In genomic region chr2:112480540-112481049, GRCh38 we compare ENCODE assay signal across 8 cellular contexts. TPM values are rescaled to one million over a fixed set of nuclear protein-coding genes. Genes with fewer than 3 reads are reported as not detected.
A peak's percentile ranks its signal among the peaks of the same experiment; 100 is the strongest.
DNase-seq lines count a peak whose midpoint lies in the region; ATAC-seq, FAIRE-seq and TF ChIP-seq lines count a peak whose summit lies in the region.

No MANE protein-coding gene starts in this region.

- no peak for ATAC-seq in CD4-positive, CD25-positive, alpha-beta regulatory T cell (ENCODE audit: low read depth in 2 of 2)
- peak; percentile 18 to 23 for ATAC-seq in stimulated activated naive B cell treated with anti-CD40 and anti-IgM and Interleukin-4, amounts not matched to agents 10 μg/mL and 1 μg/mL and 100 μg/mL, for 72 hours (replicated peaks)

- no peaks in the 10 kb centered on the region for H3K27me3 ChIP-seq in CD4-positive, CD25-positive, alpha-beta regulatory T cell (ENCODE audit: control insufficient read depth, insufficient read depth, low read length)
- H3K27me3 ChIP-seq in keratinocyte (ENCODE audit: control insufficient read depth, extremely low read depth, insufficient read depth, low read length), result no peaks in the 10 kb centered on the region

- peak overlapping the region; percentile 83 to 97 (median 92) for H3K27ac Mint-ChIP-seq in CD4-positive, CD25-positive, alpha-beta regulatory T cell
- peak overlapping the region; percentile 89 to 99 (median 98) for H3K27ac Mint-ChIP-seq in IgD-negative memory B cell
- peak overlapping the region; percentile 97 for H3K27ac Mint-ChIP-seq in stimulated activated naive B cell treated with anti-CD40 and anti-IgM and Interleukin-4, amounts not matched to agents 10 μg/mL and 1 μg/mL and 100 μg/mL, for 72 hours

- peak overlapping the region; percentile 94 for H3K4me3 ChIP-seq in CD4-positive, CD25-positive, alpha-beta regulatory T cell (ENCODE audit: low read depth, low read length)
- peak overlapping the region in 2 of 3 experiments; percentile 17 to 77 for H3K4me3 ChIP-seq in keratinocyte (ENCODE audit: control insufficient read depth in 2 of 3, extremely low read depth in 1 of 3, insufficient read depth in 2 of 3, low read depth in 1 of 3, low read length in 3 of 3)

- H3K4me1 ChIP-seq in CD4-positive, CD25-positive, alpha-beta regulatory T cell (ENCODE audit: control insufficient read depth, insufficient read depth, low read length, poor library complexity, severe bottlenecking), result peaks cover 30% of the 10 kb centered on the region
- H3K4me1 ChIP-seq in keratinocyte (ENCODE audit: control insufficient read depth, extremely low read depth, insufficient read depth, low read length), result peaks cover 16% of the 10 kb centered on the region

- peak overlapping the region; percentile 96 to 99 (median 98) for H3K4me3 Mint-ChIP-seq in CD4-positive, CD25-positive, alpha-beta regulatory T cell
- H3K4me3 Mint-ChIP-seq in IgD-negative memory B cell, result peak overlapping the region; percentile 97 to 99 (median 98)
- peak overlapping the region; percentile 97 to 98 for H3K4me3 Mint-ChIP-seq in stimulated activated naive B cell treated with anti-CD40 and anti-IgM and Interleukin-4, amounts not matched to agents 10 μg/mL and 1 μg/mL and 100 μg/mL, for 72 hours

- no peak overlapping the region for H3K9ac ChIP-seq in keratinocyte (ENCODE audit: control insufficient read depth, extremely low read depth, insufficient read depth, low read length)

- peak overlapping the region; percentile 90 for H2AFZ ChIP-seq in keratinocyte (ENCODE audit: control insufficient read depth, low read length)

- H3K4me2 ChIP-seq in keratinocyte (ENCODE audit: control insufficient read depth, extremely low read depth, insufficient read depth, low read depth, low read length), result peak overlapping the region; percentile 98

- dilution Hi-C loops in keratinocyte (cut with MboI; ENCODE audit: extremely low pct_ligation_motif_present, low sequenced_read_pairs), result no loop called here

- H3K9me3 ChIP-seq in CD4-positive, CD25-positive, alpha-beta regulatory T cell (ENCODE audit: control insufficient read depth in 2 of 2, low read length in 2 of 2), result no peaks in the 10 kb centered on the region
- no peaks in the 10 kb centered on the region for H3K9me3 ChIP-seq in keratinocyte (ENCODE audit: control insufficient read depth, low read depth, low read length)

- no peaks in the 10 kb centered on the region for H3K36me3 Mint-ChIP-seq in CD4-positive, CD25-positive, alpha-beta regulatory T cell
- H3K36me3 Mint-ChIP-seq in IgD-negative memory B cell, result peaks cover 2% of the 10 kb centered on the region
- H3K36me3 Mint-ChIP-seq in stimulated activated naive B cell treated with anti-CD40 and anti-IgM and Interleukin-4, amounts not matched to agents 10 μg/mL and 1 μg/mL and 100 μg/mL, for 72 hours, result peaks cover 9 to 10% of the 10 kb centered on the region in 2 donors

- peaks cover 15 to 33% (median 23%) of the 10 kb centered on the region in 4 donors for H3K4me1 Mint-ChIP-seq in CD4-positive, CD25-positive, alpha-beta regulatory T cell
- H3K4me1 Mint-ChIP-seq in IgD-negative memory B cell, result peaks cover 12 to 23% (median 19%) of the 10 kb centered on the region in 3 donors
- H3K4me1 Mint-ChIP-seq in stimulated activated naive B cell treated with anti-CD40 and anti-IgM and Interleukin-4, amounts not matched to agents 10 μg/mL and 1 μg/mL and 100 μg/mL, for 72 hours, result peaks cover 23 to 35% of the 10 kb centered on the region in 2 donors

- no peak for FAIRE-seq in keratinocyte (lab: Jason Lieb, UNC)

- TF ChIP-seq CTCF in keratinocyte (optimal IDR thresholded peaks at IDR 0.05 in 1 of 3, IDR thresholded peaks at IDR 0.05 in 1 of 3, conservative IDR thresholded peaks at IDR 0.05 in 1 of 3; ENCODE audit: extremely low read depth in 1 of 3, insufficient read depth in 2 of 3, low read length in 3 of 3), result peak in 1 of 3 experiments; percentile 46

- no peaks in the 10 kb centered on the region for H3K36me3 ChIP-seq in CD4-positive, CD25-positive, alpha-beta regulatory T cell (ENCODE audit: control insufficient read depth, insufficient read depth, low read length)
- peaks cover under 1 to 3% of the 10 kb centered on the region in 2 experiments for H3K36me3 ChIP-seq in keratinocyte (ENCODE audit: control insufficient read depth in 2 of 2, extremely low read depth in 1 of 2, insufficient read depth in 2 of 2, low read length in 2 of 2)

- H4K20me1 ChIP-seq in keratinocyte (ENCODE audit: control insufficient read depth, extremely low read depth, insufficient read depth, low read length), result no peaks in the 10 kb centered on the region

- H3K9me1 ChIP-seq in keratinocyte (ENCODE audit: control insufficient read depth, extremely low read depth, insufficient read depth, low read length), result no peaks in the 10 kb centered on the region

- H3K27me3 Mint-ChIP-seq in CD4-positive, CD25-positive, alpha-beta regulatory T cell, result peaks cover 7% of the 10 kb centered on the region
- peaks cover 2% of the 10 kb centered on the region for H3K27me3 Mint-ChIP-seq in IgD-negative memory B cell
- no peaks in the 10 kb centered on the region for H3K27me3 Mint-ChIP-seq in stimulated activated naive B cell treated with anti-CD40 and anti-IgM and Interleukin-4, amounts not matched to agents 10 μg/mL and 1 μg/mL and 100 μg/mL, for 72 hours

- peak overlapping the region; percentile 80 for H3K27ac ChIP-seq in CD4-positive, CD25-positive, alpha-beta regulatory T cell (ENCODE audit: insufficient read depth, low read length, poor library complexity, severe bottlenecking)
- no peak overlapping the region for H3K27ac ChIP-seq in keratinocyte (ENCODE audit: control insufficient read depth, insufficient read depth, low read length)

- peaks cover 0 to 1% (median 0%) of the 10 kb centered on the region in 7 donors for H3K9me3 Mint-ChIP-seq in CD4-positive, CD25-positive, alpha-beta regulatory T cell
- no peaks in the 10 kb centered on the region for H3K9me3 Mint-ChIP-seq in IgD-negative memory B cell
- H3K9me3 Mint-ChIP-seq in stimulated activated naive B cell treated with anti-CD40 and anti-IgM and Interleukin-4, amounts not matched to agents 10 μg/mL and 1 μg/mL and 100 μg/mL, for 72 hours, result no peaks in the 10 kb centered on the region

- peak; percentile 11 to 41 (median 27) for DNase-seq in CD4-positive, CD25-positive, alpha-beta regulatory T cell
- DNase-seq in activated effector memory CD4-positive, alpha-beta T cell treated with Interleukin-2 at 50 U/mL for 16 hours, result peak; percentile 10
- DNase-seq in keratinocyte (ENCODE audit: low read depth, low spot score) (no peak), amniotic stem cell (lab: John Stamatoyannopoulos, UW) (no peak), C1 segment of cervical spinal cord (lab: John Stamatoyannopoulos, UW) (no peak), D341Med (ENCODE audit: low spot score) (no peak)
- no peak for DNase-seq in stimulated activated naive B cell treated with anti-CD40 and anti-IgM and Interleukin-4, amounts not matched to agents 10 μg/mL and 1 μg/mL and 100 μg/mL, for 72 hours

- H3K79me2 ChIP-seq in keratinocyte (ENCODE audit: control insufficient read depth, insufficient read depth, low read length), result peaks cover 26% of the 10 kb centered on the region

RNA-seq across cellular contexts. Expression of gene TTL, which starts 1.4 kb away (rescaled TPM):
- 32.5 TPM for total RNA-seq in CD4-positive, CD25-positive, alpha-beta regulatory T cell
- 1 to 10 TPM; 2.0 to 6.3 (median 5.0) TPM for polyA plus RNA-seq in CD4-positive, CD25-positive, alpha-beta regulatory T cell
- polyA plus RNA-seq in IgD-negative memory B cell (1.3 TPM), keratinocyte (27.6 to 37.9 TPM (median 28.6 TPM) in 3 replicates)
- 10.4 TPM for polyA plus RNA-seq in keratinocyte (2011; ENCODE audit: low read depth)
- 31.2 and 45.2 TPM in 2 replicates for polyA plus RNA-seq in keratinocyte (2011; cell fraction: cytosol; rRNA removed)
- 37.9 and 39.6 TPM in 2 replicates for polyA plus RNA-seq in keratinocyte (2011; cell fraction: nucleus; rRNA removed)
- polyA plus RNA-seq in keratinocyte (2012; ENCODE audit: low replicate concordance), result 16.8 and 31.0 TPM in 2 replicates
- polyA minus RNA-seq in keratinocyte, result 39.3 to 58.3 TPM (median 44.3 TPM) in 3 replicates
- polyA minus RNA-seq in keratinocyte (2011; cell fraction: cytosol; rRNA and poly(A)+ RNA removed), result 38.8 TPM
- polyA minus RNA-seq in keratinocyte (2011; cell fraction: nucleus; rRNA and poly(A)+ RNA removed), result 19.0 and 43.3 TPM in 2 replicates

RNA-seq across cellular contexts. Expression of gene RGPD8, which starts 47.1 kb away (rescaled TPM):
- 48.1 TPM for total RNA-seq in CD4-positive, CD25-positive, alpha-beta regulatory T cell
- polyA plus RNA-seq in CD4-positive, CD25-positive, alpha-beta regulatory T cell, result 1 to 10 TPM; 1.9 to 3.6 (median 2.3) TPM
- 3.8 TPM for polyA plus RNA-seq in IgD-negative memory B cell
- polyA plus RNA-seq in keratinocyte, result 1.7 to 2.4 TPM (median 1.8 TPM) in 3 replicates
- polyA plus RNA-seq in keratinocyte (2011; ENCODE audit: low read depth), result 4.3 TPM
- 0.53 and 1.1 TPM in 2 replicates for polyA plus RNA-seq in keratinocyte (2011; cell fraction: cytosol; rRNA removed)
- polyA plus RNA-seq in keratinocyte (2011; cell fraction: nucleus; rRNA removed), result 7.9 and 10.0 TPM in 2 replicates
- 1.3 and 1.9 TPM in 2 replicates for polyA plus RNA-seq in keratinocyte (2012; ENCODE audit: low replicate concordance)
- polyA minus RNA-seq in keratinocyte, result 7.3 to 15.7 TPM in 2 of 3 replicates, not detected in the other
- polyA minus RNA-seq in keratinocyte (2011; cell fraction: cytosol; rRNA and poly(A)+ RNA removed), result 2.9 TPM
- polyA minus RNA-seq in keratinocyte (2011; cell fraction: nucleus; rRNA and poly(A)+ RNA removed), result 12.5 and 23.0 TPM in 2 replicates

Comparison
In these comparisons a context has a peak if more than half of its experiments do, and no peak if none do; other contexts are left out.
1. ATAC-seq: peak in stimulated activated naive B cell treated with anti-CD40 and anti-IgM and Interleukin-4, amounts not matched to agents 10 μg/mL and 1 μg/mL and 100 μg/mL, for 72 hours (2 of 2); none in CD4-positive, CD25-positive, alpha-beta regulatory T cell (0 of 2).
2. DNase-seq: peak in CD4-positive, CD25-positive, alpha-beta regulatory T cell (3 of 3) and activated effector memory CD4-positive, alpha-beta T cell treated with Interleukin-2 at 50 U/mL for 16 hours (single experiment); none in keratinocyte (single experiment), stimulated activated naive B cell treated with anti-CD40 and anti-IgM and Interleukin-4, amounts not matched to agents 10 μg/mL and 1 μg/mL and 100 μg/mL, for 72 hours (single experiment), amniotic stem cell (single experiment), C1 segment of cervical spinal cord (0 of 14) and D341Med (single experiment).
3. Peak in every context shown above with its lines, with median percentiles within 50 percentile points of each other: H3K27ac Mint-ChIP-seq and H3K4me3 Mint-ChIP-seq.